1 cellular context compared by ENCODE assay signal in genomic region chr13:45295536-45295935, GRCh38.
TF ChIP-seq lines count a peak whose summit lies in the region.

No MANE protein-coding gene starts in this region.

TF ChIP-seq in endothelial cell of umbilical vein, 7 proteins besides CTCF, POLR2A, EP300 and RAD21 (continued from another document):
- TF ChIP-seq, protein P1, sequence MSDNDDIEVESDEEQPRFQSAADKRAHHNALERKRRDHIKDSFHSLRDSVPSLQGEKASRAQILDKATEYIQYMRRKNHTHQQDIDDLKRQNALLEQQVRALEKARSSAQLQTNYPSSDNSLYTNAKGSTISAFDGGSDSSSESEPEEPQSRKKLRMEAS (IDR thresholded peaks at IDR 0.05; ENCODE audit: insufficient read depth, insufficient read length) = no peak
- TF ChIP-seq POLR2AphosphoS5 (IDR thresholded peaks at IDR 0.05; ENCODE audit: insufficient read depth, low read depth, low read length) (no peak), FOS (IDR thresholded peaks at IDR 0.05; ENCODE audit: borderline replicate concordance, insufficient read depth, low read length) (no peak), MYC (IDR thresholded peaks at IDR 0.05; ENCODE audit: low read depth, low read length) (no peak), JUN (IDR thresholded peaks at IDR 0.05; ENCODE audit: borderline replicate concordance, insufficient read depth, insufficient read length, low read depth) (no peak), GATA2 (IDR thresholded peaks at IDR 0.05; ENCODE audit: insufficient read depth, insufficient read length, low read depth, low read length) (no peak)
